ENCODE assay signal across 1 cellular context in genomic region chr21:43299441-43300277, GRCh38.
TF ChIP-seq lines count a peak whose summit lies in the region.

No MANE protein-coding gene starts in this region.

TF ChIP-seq in HepG2, 621 proteins besides CTCF, POLR2A, EP300 and RAD21 (continued from another document and continues in another):
- TF ChIP-seq ZNF142 (CRISPR knock-in tag; IDR thresholded peaks at IDR 0.05) (no peak), ZBTB25 (CRISPR knock-in tag; IDR thresholded peaks at IDR 0.05) (peak; percentile 79), PRMT3 (CRISPR knock-in tag; IDR thresholded peaks at IDR 0.05; ENCODE audit: borderline replicate concordance, low read depth) (no peak), IKZF1 (IDR thresholded peaks at IDR 0.05) (no peak), ZMYM4 (CRISPR knock-in tag; IDR thresholded peaks at IDR 0.05) (peak; percentile 85), KLF15 (CRISPR knock-in tag; IDR thresholded peaks at IDR 0.05; ENCODE audit: borderline replicate concordance) (no peak), SNAPC5 (CRISPR knock-in tag; IDR thresholded peaks at IDR 0.05; ENCODE audit: borderline replicate concordance) (no peak), POLR2G (IDR thresholded peaks at IDR 0.05; ENCODE audit: low read depth, low read length) (no peak), XRCC5 (optimal IDR thresholded peaks at IDR 0.05; ENCODE audit: low read length) (no peak), ZNF672 (CRISPR knock-in tag; IDR thresholded peaks at IDR 0.05) (no peak), CC2D1A (CRISPR knock-in tag; IDR thresholded peaks at IDR 0.05) (no peak), RBM39 (IDR thresholded peaks at IDR 0.05; ENCODE audit: low read depth, low read length, poor library complexity, severe bottlenecking) (no peak), ZNF761 (CRISPR knock-in tag; conservative IDR thresholded peaks at IDR 0.05) (peak; percentile 14; the same call in 1 of the 2 replicates), ZNF207 (IDR thresholded peaks at IDR 0.05; ENCODE audit: borderline replicate concordance) (no peak), RBM22 (optimal IDR thresholded peaks at IDR 0.05; ENCODE audit: low read length) (no peak), RNF2 (conservative IDR thresholded peaks at IDR 0.05; ENCODE audit: low read depth) (no peak), NFIC (IDR thresholded peaks at IDR 0.05; ENCODE audit: low read length) (0 out of 2 replicates have a peak, but pooled peaks have one; percentile 44), ZNF281 (CRISPR knock-in tag; IDR thresholded peaks at IDR 0.05; ENCODE audit: borderline replicate concordance) (0 out of 2 replicates have a peak, but pooled peaks have one; percentile 48), SP4 (CRISPR knock-in tag; IDR thresholded peaks at IDR 0.05) (no peak; the same call in 1 of the 2 replicates), HHEX (CRISPR knock-in tag; IDR thresholded peaks at IDR 0.05) (no peak), TRIM24 (CRISPR knock-in tag; IDR thresholded peaks at IDR 0.05) (no peak), ATF7-NPFF (CRISPR knock-in tag; IDR thresholded peaks at IDR 0.05; ENCODE audit: low read depth) (0 out of 2 replicates have a peak, but pooled peaks have one; percentile 37), EZH2 (conservative IDR thresholded peaks at IDR 0.05; ENCODE audit: low read depth, low read length) (no peak), ZNF264 (CRISPR knock-in tag; IDR thresholded peaks at IDR 0.05) (no peak), KMT2A (CRISPR knock-in tag; IDR thresholded peaks at IDR 0.05) (no peak; the same call in 1 of the 2 replicates), CERS6 (CRISPR knock-in tag; IDR thresholded peaks at IDR 0.05) (no peak), PHB2 (IDR thresholded peaks at IDR 0.05; ENCODE audit: partially characterized antibody) (no peak), BCLAF1 (IDR thresholded peaks at IDR 0.05) (no peak), ZFP1 (CRISPR knock-in tag; IDR thresholded peaks at IDR 0.05) (no peak), ZSCAN22 (CRISPR knock-in tag; IDR thresholded peaks at IDR 0.05) (no peak), ZNF788 (CRISPR knock-in tag; IDR thresholded peaks at IDR 0.05; ENCODE audit: borderline replicate concordance) (peak; percentile 35; the same call in 1 of the 2 replicates), FOXP1 (IDR thresholded peaks at IDR 0.05) (no peak), FOXP1 (CRISPR knock-in tag; IDR thresholded peaks at IDR 0.05) (peak; percentile 64), ZNF414 (CRISPR knock-in tag; IDR thresholded peaks at IDR 0.05) (no peak), ZNF282 (IDR thresholded peaks at IDR 0.05; ENCODE audit: partially characterized antibody) (no peak), POGK (CRISPR knock-in tag; conservative IDR thresholded peaks at IDR 0.05) (peak; percentile 41; the same call in 1 of the 2 replicates), PITX1 (CRISPR knock-in tag; IDR thresholded peaks at IDR 0.05) (no peak), MEF2D (CRISPR knock-in tag; IDR thresholded peaks at IDR 0.05) (no peak), AGO2 (optimal IDR thresholded peaks at IDR 0.05; ENCODE audit: low read depth, low read length) (no peak), MXI1 (IDR thresholded peaks at IDR 0.05; ENCODE audit: borderline replicate concordance, low read depth, low read length) (no peak), ZNF737 (CRISPR knock-in tag; IDR thresholded peaks at IDR 0.05; ENCODE audit: borderline replicate concordance) (no peak), ZNF503 (CRISPR knock-in tag; IDR thresholded peaks at IDR 0.05) (no peak; the same call in 1 of the 2 replicates), SSRP1 (CRISPR knock-in tag; IDR thresholded peaks at IDR 0.05) (no peak), SMARCE1 (IDR thresholded peaks at IDR 0.05; ENCODE audit: borderline replicate concordance) (no peak), CHD2 (IDR thresholded peaks at IDR 0.05; ENCODE audit: low read depth, low read length) (no peak), ZNF816 (CRISPR knock-in tag; IDR thresholded peaks at IDR 0.05; ENCODE audit: borderline replicate concordance) (no peak), SOX5 (CRISPR knock-in tag; IDR thresholded peaks at IDR 0.05; ENCODE audit: borderline replicate concordance) (peak; percentile 80)
